ENCODE assay signal across 2 cellular contexts in genomic region chr9:111106202-111106601, GRCh38.
TF ChIP-seq lines count a peak whose summit lies in the region.

No MANE protein-coding gene starts in this region.

TF ChIP-seq in IMR-90, 13 proteins besides CTCF, POLR2A, EP300 and RAD21 (continued from another document):
- TF ChIP-seq BHLHE40 (IDR thresholded peaks at IDR 0.05; ENCODE audit: low read depth, low read length): no peak
- no peak for TF ChIP-seq USF2 (IDR thresholded peaks at IDR 0.05; ENCODE audit: low read depth, low read length)
- no peak for TF ChIP-seq FOS (IDR thresholded peaks at IDR 0.05; ENCODE audit: low read depth, low read length)

TF ChIP-seq in WTC11, 78 proteins besides CTCF, POLR2A, EP300 and RAD21:
- TF ChIP-seq PREB (CRISPR knock-in tag; IDR thresholded peaks at IDR 0.05; ENCODE audit: borderline replicate concordance) (no peak), SP1 (CRISPR knock-in tag; conservative IDR thresholded peaks at IDR 0.05) (no peak), TCF7 (CRISPR knock-in tag; IDR thresholded peaks at IDR 0.05; ENCODE audit: low read depth) (no peak), ZNF263 (CRISPR knock-in tag; IDR thresholded peaks at IDR 0.05; ENCODE audit: low read depth) (no peak), CREM (CRISPR knock-in tag; IDR thresholded peaks at IDR 0.05) (no peak), ETV6 (CRISPR knock-in tag; IDR thresholded peaks at IDR 0.05) (0 out of 2 replicates have a peak, but pooled peaks have one; percentile 25), TEAD1 (CRISPR knock-in tag; IDR thresholded peaks at IDR 0.05) (peak; percentile 64; the same call in 1 of the 2 replicates), ZNF281 (CRISPR knock-in tag; IDR thresholded peaks at IDR 0.05) (no peak), NR2C2 (CRISPR knock-in tag; IDR thresholded peaks at IDR 0.05) (no peak), ZSCAN18 (CRISPR knock-in tag; IDR thresholded peaks at IDR 0.05) (no peak), MAX (CRISPR knock-in tag; IDR thresholded peaks at IDR 0.05) (peak; percentile 82), AFF4 (CRISPR knock-in tag; IDR thresholded peaks at IDR 0.05; ENCODE audit: borderline replicate concordance) (no peak), ATF6 (CRISPR knock-in tag; IDR thresholded peaks at IDR 0.05) (no peak), USF1 (CRISPR knock-in tag; IDR thresholded peaks at IDR 0.05) (0 out of 2 replicates have a peak, but pooled peaks have one; percentile 35), PRRX2 (CRISPR knock-in tag; IDR thresholded peaks at IDR 0.05) (no peak), ZBTB21 (CRISPR knock-in tag; IDR thresholded peaks at IDR 0.05; ENCODE audit: borderline replicate concordance) (peak; percentile 66; the same call in 1 of the 2 replicates), GRHL2 (CRISPR knock-in tag; IDR thresholded peaks at IDR 0.05; ENCODE audit: insufficient replicate concordance, severe bottlenecking) (no peak), TP53 (CRISPR knock-in tag; IDR thresholded peaks at IDR 0.05) (0 out of 2 replicates have a peak, but pooled peaks have one; percentile 36), USF2 (CRISPR knock-in tag; IDR thresholded peaks at IDR 0.05) (peak; percentile 62), NR3C1 (CRISPR knock-in tag; conservative IDR thresholded peaks at IDR 0.05; ENCODE audit: low read depth) (no peak), GABPB1 (CRISPR knock-in tag; IDR thresholded peaks at IDR 0.05) (no peak), NFATC4 (CRISPR knock-in tag; IDR thresholded peaks at IDR 0.05) (no peak), SMAD4 (CRISPR knock-in tag; IDR thresholded peaks at IDR 0.05) (no peak), ZNF425 (CRISPR knock-in tag; conservative IDR thresholded peaks at IDR 0.05) (no peak), ZNF121 (CRISPR knock-in tag; IDR thresholded peaks at IDR 0.05) (no peak), NFE2L1 (CRISPR knock-in tag; IDR thresholded peaks at IDR 0.05) (no peak), TEAD4 (CRISPR knock-in tag; IDR thresholded peaks at IDR 0.05) (no peak), ZNF138 (CRISPR knock-in tag; conservative IDR thresholded peaks at IDR 0.05) (peak; percentile 83; the same call in 1 of the 2 replicates), ZMAT4 (CRISPR knock-in tag; IDR thresholded peaks at IDR 0.05) (no peak), ZNF416 (CRISPR knock-in tag; IDR thresholded peaks at IDR 0.05) (no peak), SMAD3 (CRISPR knock-in tag; IDR thresholded peaks at IDR 0.05; ENCODE audit: borderline replicate concordance) (no peak), E2F5 (CRISPR knock-in tag; IDR thresholded peaks at IDR 0.05) (no peak), MYBL2 (CRISPR knock-in tag; IDR thresholded peaks at IDR 0.05) (no peak), ZNF671 (CRISPR knock-in tag; IDR thresholded peaks at IDR 0.05) (no peak), NFYB (CRISPR knock-in tag; conservative IDR thresholded peaks at IDR 0.05; ENCODE audit: low read depth) (no peak), ZNF219 (CRISPR knock-in tag; IDR thresholded peaks at IDR 0.05; ENCODE audit: borderline replicate concordance) (no peak), IRF2 (CRISPR knock-in tag; IDR thresholded peaks at IDR 0.05; ENCODE audit: borderline replicate concordance, low read depth) (no peak), RORB (CRISPR knock-in tag; IDR thresholded peaks at IDR 0.05) (no peak), CBFB (CRISPR knock-in tag; IDR thresholded peaks at IDR 0.05; ENCODE audit: low read depth) (no peak), JUN (CRISPR knock-in tag; IDR thresholded peaks at IDR 0.05) (no peak), FOXP1 (CRISPR knock-in tag; IDR thresholded peaks at IDR 0.05; ENCODE audit: borderline replicate concordance) (peak; percentile 41; the same call in 1 of the 2 replicates), FOXP4 (CRISPR knock-in tag; IDR thresholded peaks at IDR 0.05) (0 out of 2 replicates have a peak, but pooled peaks have one; percentile 52)
